ENCODE assay signal across 8 cellular contexts in the genomic region with DNA sequence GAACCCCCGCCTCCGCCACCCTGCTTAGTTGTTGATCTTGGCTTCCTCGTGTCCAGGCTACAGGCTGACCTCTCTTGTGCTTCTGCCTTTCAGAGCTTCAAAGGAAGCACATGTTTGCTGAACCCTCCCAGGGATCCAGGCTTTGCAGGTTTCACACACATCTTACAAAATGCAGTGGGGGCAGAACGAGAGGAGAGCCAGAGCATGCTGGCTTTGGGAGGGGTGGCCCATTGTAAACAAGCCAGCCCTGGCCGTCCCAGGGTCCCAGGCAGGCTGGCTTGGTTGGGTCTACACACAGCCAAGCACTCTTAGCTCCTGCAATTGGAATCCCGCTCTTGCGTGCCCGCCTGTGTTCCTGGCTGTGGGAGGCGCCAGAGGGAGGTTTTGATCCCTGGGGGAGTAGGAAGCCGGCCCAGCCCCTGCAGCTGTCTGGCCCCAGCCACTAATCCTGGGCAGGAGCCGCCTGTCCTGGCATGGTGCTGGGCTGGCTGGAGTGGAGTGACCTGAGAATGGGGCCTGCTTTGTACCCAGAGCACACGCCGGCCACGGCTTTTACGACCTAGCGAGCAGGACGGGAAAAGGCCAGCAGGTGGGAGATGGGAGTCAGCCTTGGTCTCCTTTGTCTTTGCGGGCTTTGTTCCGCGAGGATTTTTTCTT. TPM values are rescaled to one million over a fixed set of nuclear protein-coding genes. Genes with fewer than 3 reads are reported as not detected.
A peak's percentile ranks its signal among the peaks of the same experiment; 100 is the strongest.
DNase-seq lines count a peak whose midpoint lies in the region; ATAC-seq, FAIRE-seq and TF ChIP-seq lines count a peak whose summit lies in the region.

No MANE protein-coding gene starts in this region.

- H3K9me3 Mint-ChIP-seq in neural crest cell, result no peaks in the 10 kb centered on the region

- DNase-seq in DMS153 (lab: John Stamatoyannopoulos, UW) (peak; percentile 57), NCI-H748 treated with DMSO at 0.1 percent for 48 hours (lab: John Stamatoyannopoulos, UW) (peak; percentile 26), frontal cortex (ENCODE audit: low spot score in 2 of 2) (peak; percentile 48 to 70), neural crest cell (ENCODE audit: low read depth, low spot score) (peak; percentile 28), MV-4-11 (lab: John Stamatoyannopoulos, UW) (no peak)

- ATAC-seq in GM21390 (IDR thresholded peaks at IDR 0.05; ENCODE audit: unreplicated experiment) (no peak), GM21423 (IDR thresholded peaks at IDR 0.05; ENCODE audit: unreplicated experiment) (no peak), GM18520 (IDR thresholded peaks at IDR 0.05; ENCODE audit: unreplicated experiment) (no peak)

- peaks cover 54% of the 10 kb centered on the region for H3K4me1 Mint-ChIP-seq in neural crest cell

- peak; percentile 32 for TF ChIP-seq CTCF in neural crest cell (conservative IDR thresholded peaks at IDR 0.05)

- FAIRE-seq in frontal cortex (lab: Jason Lieb, UNC), result no peak

- peak overlapping the region; percentile 94 for H3K27ac Mint-ChIP-seq in neural crest cell (ENCODE audit: unreplicated experiment)

- H3K4me3 Mint-ChIP-seq in neural crest cell, result peak overlapping the region; percentile 6

- H3K36me3 Mint-ChIP-seq in neural crest cell (ENCODE audit: low read depth), result peaks cover 14% of the 10 kb centered on the region

- no peaks in the 10 kb centered on the region for H3K27me3 Mint-ChIP-seq in neural crest cell (ENCODE audit: low read depth)

RNA-seq across cellular contexts. Expression of a gene that starts 53.9 kb away (rescaled TPM):
- total RNA-seq in frontal cortex (6.5 TPM), neural crest cell (32.1 and 37.1 TPM in 2 replicates)
